ENCODE assay signal across 13 cellular contexts in genomic region chr2:86223682-86224560, GRCh38. TPM values are rescaled to one million over a fixed set of nuclear protein-coding genes. Genes with fewer than 3 reads are reported as not detected.
DNase-seq lines count a peak whose midpoint lies in the region; ATAC-seq and TF ChIP-seq lines count a peak whose summit lies in the region.
"Had no signal": no experiment of that assay in that cellular context is flagged by ENCODE, and none has a peak within 500 bp of the region (broad histone marks: within the 10 kb centered on the region; RNA-seq: fewer than 3 reads in every experiment).

No MANE protein-coding gene starts in this region.

- H3K27ac Mint-ChIP-seq in CD4-positive, alpha-beta T cell, result peak overlapping the region; percentile 85

- H3K27me3 ChIP-seq in CD4-positive, alpha-beta T cell (ENCODE audit: control insufficient read depth, insufficient read depth, low read length), result no peaks in the 10 kb centered on the region
- H3K27me3 ChIP-seq in rectal smooth muscle tissue (ENCODE audit: control insufficient read depth, insufficient read depth, low read length) (no peaks in the 10 kb centered on the region), upper lobe of right lung (no peaks in the 10 kb centered on the region)
- H3K27me3 ChIP-seq: upper lobe of left lung had no signal

- no peak for TF ChIP-seq CTCF in CD4-positive, alpha-beta T cell (IDR thresholded peaks at IDR 0.05)
- no peak for TF ChIP-seq CTCF in fibroblast of villous mesenchyme (IDR thresholded peaks at IDR 0.05; ENCODE audit: insufficient read depth, low read depth, low read length)
- TF ChIP-seq CTCF in upper lobe of right lung (IDR thresholded peaks at IDR 0.05), result no peak

- H3K9me3 Mint-ChIP-seq in CD4-positive, alpha-beta T cell, result no peaks in the 10 kb centered on the region

- CTCF ChIA-PET in CD4-positive, alpha-beta T cell (lab: Charles Lee), result no interaction called here

- H3K4me3 ChIP-seq in fibroblast of villous mesenchyme (ENCODE audit: low read depth, low read length), result no peak overlapping the region
- no peak overlapping the region for H3K4me3 ChIP-seq in rectal smooth muscle tissue (ENCODE audit: low read length)
- no peak overlapping the region for H3K4me3 ChIP-seq in upper lobe of right lung
- H3K4me3 ChIP-seq: upper lobe of left lung had no signal

- H3K36me3 ChIP-seq in rectal smooth muscle tissue (ENCODE audit: control insufficient read depth, insufficient read depth, low read length), result peaks cover 3% of the 10 kb centered on the region
- no peaks in the 10 kb centered on the region for H3K36me3 ChIP-seq in upper lobe of right lung
- H3K36me3 ChIP-seq: upper lobe of left lung had no signal

- intact Hi-C loops in CD4-positive, alpha-beta T cell (cut with DNase I, micrococcal nuclease), result loop anchor here in 1 of 2 experiments (10.0 kb wide), 1 partner anchor 221 kb away; the partner anchor contains the start of gene KDM3A
- intact Hi-C loops in upper lobe of right lung (cut with DNase I), result loop anchor here (10.0 kb wide), 2 partner anchors 71 to 141 kb away; no protein-coding TSS in a partner anchor

- ATAC-seq in CD4-positive, alpha-beta T cell (ENCODE audit: poor library complexity), result no peak
- no peak for ATAC-seq in upper lobe of right lung
- ATAC-seq: Panc1 had no signal

- H3K36me3 Mint-ChIP-seq in CD4-positive, alpha-beta T cell (ENCODE audit: low read depth), result no peaks in the 10 kb centered on the region

- H3K9me3 ChIP-seq in CD4-positive, alpha-beta T cell (ENCODE audit: control insufficient read depth, low read length), result no peaks in the 10 kb centered on the region
- H3K9me3 ChIP-seq in upper lobe of right lung, result no peaks in the 10 kb centered on the region
- H3K9me3 ChIP-seq: upper lobe of left lung had no signal

- POLR2A ChIA-PET in CD4-positive, alpha-beta T cell (lab: Charles Lee), result interaction anchor here (1.9 kb wide), 1 partner anchor 218 kb away, joined by 23 read pairs; the partner anchor contains the start of gene KDM3A

- peaks cover 21% of the 10 kb centered on the region for H3K4me1 Mint-ChIP-seq in CD4-positive, alpha-beta T cell (ENCODE audit: low read depth)

- H3K4me1 ChIP-seq in rectal smooth muscle tissue (ENCODE audit: control insufficient read depth, insufficient read depth, low read length), result peaks cover 41% of the 10 kb centered on the region
- peaks cover 29% of the 10 kb centered on the region for H3K4me1 ChIP-seq in upper lobe of right lung

- H3K9ac ChIP-seq in rectal smooth muscle tissue (ENCODE audit: low read length), result peak overlapping the region; percentile 1

- DNase-seq in CD4-positive, alpha-beta T cell, result no peak
- DNase-seq in RPMI8226, result peak; percentile 17
- peak; percentile 6 for DNase-seq in fibroblast of villous mesenchyme (ENCODE audit: low read depth)
- DNase-seq in NCI-H774 (lab: John Stamatoyannopoulos, UW), result no peak
- DNase-seq in upper lobe of right lung, result no peak
- DNase-seq in DMS114 treated with DMSO at 0.1 percent for 48 hours (lab: John Stamatoyannopoulos, UW; ENCODE audit: unreplicated experiment), result no peak
- DNase-seq in occipital lobe (lab: John Stamatoyannopoulos, UW), result no peak
- DNase-seq: cortex of kidney; GDM1; stimulated activated CD4-positive, alpha-beta T cell treated with anti-CD3 and anti-CD28 coated beads, Interleukin-15, amount 100 ng/mL, for 24 hours; upper lobe of left lung had no signal

- no peak overlapping the region for H3K27ac ChIP-seq in CD4-positive, alpha-beta T cell (ENCODE audit: low read depth, low read length)
- H3K27ac ChIP-seq in rectal smooth muscle tissue (ENCODE audit: low read depth, low read length), result peak overlapping the region; percentile 89
- H3K27ac ChIP-seq in upper lobe of right lung, result no peak overlapping the region

- H3K27me3 Mint-ChIP-seq in CD4-positive, alpha-beta T cell, result no peaks in the 10 kb centered on the region

- H3K4me3 Mint-ChIP-seq in CD4-positive, alpha-beta T cell, result no peak overlapping the region

RNA-seq across cellular contexts. Expression of gene MRPL35, which starts 24.7 kb away (rescaled TPM):
- 1 to 10 TPM; 5.4 to 6.1 TPM for total RNA-seq in CD4-positive, alpha-beta T cell
- total RNA-seq in fibroblast of villous mesenchyme (51.4 and 54.4 TPM in 2 replicates), upper lobe of right lung (16.7 TPM), occipital lobe (54.1 TPM)

RNA-seq across cellular contexts. Expression of gene IMMT, which starts 28.7 kb away (rescaled TPM):
- total RNA-seq in CD4-positive, alpha-beta T cell, result 10 to 100 TPM; 39.5 to 40.8 TPM
- 66.0 and 67.8 TPM in 2 replicates for total RNA-seq in fibroblast of villous mesenchyme
- 54.9 TPM for total RNA-seq in upper lobe of right lung
- total RNA-seq in occipital lobe, result 42.3 TPM

Comparison
In these comparisons a context has a peak if more than half of its experiments do, and no peak if none do; other contexts are left out.
1. DNase-seq: peak in RPMI8226 (single experiment) and fibroblast of villous mesenchyme (single experiment); none in CD4-positive, alpha-beta T cell (0 of 10), NCI-H774 (single experiment), upper lobe of right lung (single experiment), DMS114 treated with DMSO at 0.1 percent for 48 hours (single experiment) and occipital lobe (single experiment).